Comparison of ENCODE assay signal across 24 cellular contexts in the genomic region with DNA sequence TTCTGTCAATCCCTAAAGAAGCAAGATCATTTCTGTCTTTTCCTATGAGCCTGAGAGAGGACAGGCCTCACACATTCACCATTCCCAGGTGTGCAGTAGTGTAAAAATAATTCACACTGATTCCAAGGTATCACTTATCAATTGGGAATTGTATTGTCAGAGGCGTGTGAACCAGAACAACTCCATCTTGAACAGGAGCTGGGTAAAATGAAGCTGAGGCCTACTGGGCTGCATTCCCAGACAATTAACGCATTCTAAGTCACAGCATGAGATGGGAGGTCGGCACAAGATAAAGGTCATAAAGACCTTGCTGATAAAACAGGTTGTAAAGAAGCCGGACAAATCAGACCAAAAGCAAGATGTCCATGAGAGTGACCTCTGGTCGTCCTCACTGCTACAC.
"Had no signal": no experiment of that assay in that cellular context is flagged by ENCODE, and none has a peak within 500 bp of the region (broad histone marks: within the 10 kb centered on the region; RNA-seq: fewer than 3 reads in every experiment).

No MANE protein-coding gene starts in this region.

- H3K4me1 ChIP-seq: body of pancreas, right atrium auricular region, transverse colon had no signal

- H3K36me3 ChIP-seq: right atrium auricular region, transverse colon, WERI-Rb-1 had no signal

- H3K9me3 Mint-ChIP-seq: central memory CD8-positive, alpha-beta T cell; natural killer cell had no signal

- H3K27me3 Mint-ChIP-seq: activated CD4-positive, alpha-beta memory T cell treated with anti-CD3 and anti-CD28 coated beads for 36 hours; activated CD4-positive, alpha-beta T cell treated with anti-CD3 and anti-CD28 coated beads for 36 hours; activated CD8-positive, alpha-beta memory T cell treated with anti-CD3 and anti-CD28 coated beads, Interleukin-2, amount 10 ng/mL, durations not matched to agents 7 days and 5 days; central memory CD8-positive, alpha-beta T cell; T-helper 17 cell had no signal

- H3K27me3 ChIP-seq: body of pancreas, right atrium auricular region, transverse colon had no signal

- FAIRE-seq: islet of Langerhans had no signal

- H3K4me1 Mint-ChIP-seq: activated CD4-positive, alpha-beta T cell treated with anti-CD3 and anti-CD28 coated beads for 36 hours; activated CD8-positive, alpha-beta memory T cell treated with anti-CD3 and anti-CD28 coated beads, Interleukin-2, amount 10 ng/mL, durations not matched to agents 7 days and 5 days; natural killer cell; T-helper 17 cell had no signal

- H3K4me3 ChIP-seq: body of pancreas, right atrium auricular region, transverse colon had no signal

- H3K9me3 ChIP-seq: body of pancreas, right atrium auricular region, transverse colon had no signal

- H3K27ac Mint-ChIP-seq: activated CD4-positive, alpha-beta memory T cell treated with anti-CD3 and anti-CD28 coated beads for 36 hours; activated CD4-positive, alpha-beta T cell treated with anti-CD3 and anti-CD28 coated beads for 36 hours; activated CD8-positive, alpha-beta memory T cell treated with anti-CD3 and anti-CD28 coated beads, Interleukin-2, amount 10 ng/mL, durations not matched to agents 7 days and 5 days; natural killer cell; T-helper 17 cell had no signal

- H3K27ac ChIP-seq: body of pancreas, right atrium auricular region, transverse colon, WERI-Rb-1 had no signal

- H3K4me3 Mint-ChIP-seq: activated CD4-positive, alpha-beta memory T cell treated with anti-CD3 and anti-CD28 coated beads for 36 hours; activated CD4-positive, alpha-beta T cell treated with anti-CD3 and anti-CD28 coated beads for 36 hours; activated CD8-positive, alpha-beta memory T cell treated with anti-CD3 and anti-CD28 coated beads, Interleukin-2, amount 10 ng/mL, durations not matched to agents 7 days and 5 days; central memory CD8-positive, alpha-beta T cell; natural killer cell; T-helper 17 cell had no signal

- DNase-seq: activated CD4-positive, alpha-beta memory T cell treated with anti-CD3 and anti-CD28 coated beads for 36 hours; activated CD4-positive, alpha-beta T cell treated with anti-CD3 and anti-CD28 coated beads for 36 hours; activated CD8-positive, alpha-beta memory T cell treated with anti-CD3 and anti-CD28 coated beads, Interleukin-2, amount 10 ng/mL, durations not matched to agents 7 days and 5 days; activated effector memory CD4-positive, alpha-beta T cell treated with Interleukin-2 at 50 U/mL for 16 hours; activated naive CD4-positive, alpha-beta T cell treated with anti-CD3 and anti-CD28 coated beads, Interleukin-2, amount 50 U/mL, for 16 hours; activated T-cell treated with anti-CD3 and anti-CD28 coated beads, Interleukin-2, amount 50 U/mL, for 1 hour; body of pancreas; cortex of kidney; effector CD8-positive, alpha-beta T cell; foreskin melanocyte; head of caudate nucleus; mammary epithelial cell; natural killer cell; nucleus accumbens; stimulated activated CD4-positive, alpha-beta T cell treated with anti-CD3 and anti-CD28 coated beads, Interleukin-15, amount 100 ng/mL, for 24 hours; stimulated activated CD4-positive, alpha-beta T cell treated with anti-CD3 and anti-CD28 coated beads, Interleukin-4, amount 100 ng/mL, for 24 hours; stimulated activated naive CD4-positive, alpha-beta T cell treated with Interleukin-2 at 50 U/mL for 16 hours; substantia nigra; T-helper 17 cell; transverse colon; WERI-Rb-1 had no signal

- H3K36me3 Mint-ChIP-seq: natural killer cell had no signal
